In genomic region chr5:163869611-163870010, GRCh38 we compare ENCODE assay signal across 19 cellular contexts.
DNase-seq lines count a peak whose midpoint lies in the region; ATAC-seq, FAIRE-seq and TF ChIP-seq lines count a peak whose summit lies in the region.
"Had no signal": no experiment of that assay in that cellular context is flagged by ENCODE, and none has a peak within 500 bp of the region (broad histone marks: within the 10 kb centered on the region; RNA-seq: fewer than 3 reads in every experiment).

No MANE protein-coding gene starts in this region.

- dilution Hi-C loops in endothelial cell of umbilical vein (cut with MboI; ENCODE audit: extremely low pct_ligation_motif_present, low sequenced_read_pairs), result loop anchor here (10.0 to 25.0 kb wide), 2 partner anchors 107 to 165 kb away; no protein-coding TSS in a partner anchor

- POLR2A ChIA-PET in endothelial cell of umbilical vein (lab: Charles Lee), result no interaction called here

- intact Hi-C loops in endothelial cell of umbilical vein (cut with micrococcal nuclease), result no loop called here

- no peak overlapping the region for H2AK5ac ChIP-seq in neuronal stem cell (ENCODE audit: low read depth, low read length)

- ATAC-seq in HG03280 (IDR thresholded peaks at IDR 0.05; ENCODE audit: unreplicated experiment), result no peak
- ATAC-seq: CD8-positive, alpha-beta T cell; GM12878 had no signal

- H3K36me3 ChIP-seq in HAP-1 (replicated peaks) (no peaks in the 10 kb centered on the region), endothelial cell of umbilical vein (ENCODE audit: control insufficient read depth in 2 of 2, extremely low read depth in 1 of 2, insufficient read depth in 2 of 2, low read length in 2 of 2) (no peaks in the 10 kb centered on the region), neuronal stem cell (replicated peaks in 1 of 2; ENCODE audit: control insufficient read depth in 2 of 2, insufficient read depth in 2 of 2, low read length in 2 of 2) (no peaks in the 10 kb centered on the region), GM23248 (ENCODE audit: low read depth) (no peaks in the 10 kb centered on the region)
- H3K36me3 ChIP-seq: BLaER1 had no signal

- no peak overlapping the region for H2BK120ac ChIP-seq in neuronal stem cell (ENCODE audit: low read depth, low read length)

- no peak overlapping the region for H2AFZ ChIP-seq in endothelial cell of umbilical vein (ENCODE audit: low read depth, low read length)
- peak overlapping the region; percentile 71 for H2AFZ ChIP-seq in neuronal stem cell (ENCODE audit: low read length)
- H2AFZ ChIP-seq in GM23248, result no peak overlapping the region

- no peaks in the 10 kb centered on the region for H3F3A ChIP-seq in GM23248 (ENCODE audit: insufficient read depth)

- H2BK5ac ChIP-seq in neuronal stem cell (ENCODE audit: low read length), result no peak overlapping the region

- 100% methylated on average over 1 of the region's 6 CpGs; no CpG with 5 or more reads in 1 of the 2 donors for WGBS in neuronal stem cell (ENCODE audit: extremely low coverage in 2 of 2, insufficient read length in 2 of 2, insufficient replicate concordance in 1 of 2), 2 donors
- WGBS in GM23248 (ENCODE audit: low coverage in 1 of 2, low lambda C conversion rate in 2 of 2, missing lambda C conversion rate in 2 of 2), 2 experiments, result 56 to 62% methylated on average over 6 of the region's 6 CpGs

- H3K14ac ChIP-seq in neuronal stem cell (ENCODE audit: low read length), result no peak overlapping the region

- H4K20me1 ChIP-seq in endothelial cell of umbilical vein (replicated peaks; ENCODE audit: control insufficient read depth, extremely low read depth, insufficient read depth, low read length) (no peaks in the 10 kb centered on the region), GM23248 (ENCODE audit: insufficient read depth) (no peaks in the 10 kb centered on the region)
- H4K20me1 ChIP-seq: BLaER1 had no signal

- no peak for FAIRE-seq in endothelial cell of umbilical vein (lab: Jason Lieb, UNC)
- FAIRE-seq: GM12878, GM19239, H54 had no signal

- H3K4me2 ChIP-seq in endothelial cell of umbilical vein (ENCODE audit: insufficient read depth, low read length) (no peak overlapping the region), neuronal stem cell (ENCODE audit: insufficient read depth, low read length, poor library complexity, severe bottlenecking) (no peak overlapping the region), GM23248 (ENCODE audit: unreplicated experiment) (no peak overlapping the region)
- H3K4me2 ChIP-seq: BLaER1 had no signal

- H2BK15ac ChIP-seq in neuronal stem cell (ENCODE audit: low read length), result no peak overlapping the region

- H3K27me3 ChIP-seq in HAP-1 (ENCODE audit: low read depth) (no peaks in the 10 kb centered on the region), endothelial cell of umbilical vein (ENCODE audit: control insufficient read depth in 2 of 2, insufficient read depth in 2 of 2, low read length in 2 of 2) (no peaks in the 10 kb centered on the region), neuronal stem cell (ENCODE audit: control insufficient read depth in 3 of 3, insufficient read depth in 3 of 3, low read depth in 1 of 3, low read length in 3 of 3) (no peaks in the 10 kb centered on the region), GM23248 (replicated peaks; ENCODE audit: insufficient read depth) (0 out of 2 replicates have a peak, but pooled peaks cover 5% of the 10 kb centered on the region)
- H3K27me3 ChIP-seq: BLaER1 had no signal

- H2BK12ac ChIP-seq in neuronal stem cell (ENCODE audit: low read length), result no peak overlapping the region

- no peaks in the 10 kb centered on the region for H3K79me1 ChIP-seq in neuronal stem cell (ENCODE audit: low read depth, low read length)

- no peak overlapping the region for H3K4ac ChIP-seq in neuronal stem cell (ENCODE audit: low read length)

- H3K79me2 ChIP-seq in endothelial cell of umbilical vein (ENCODE audit: control insufficient read depth, insufficient read depth, low read length), result no peaks in the 10 kb centered on the region
- no peaks in the 10 kb centered on the region for H3K79me2 ChIP-seq in GM23248 (ENCODE audit: insufficient read depth)

- BruUV-seq in endothelial cell of umbilical vein (replicated peaks; lab: Mats Ljungman, UMichigan), result no TSS peak

- no peak for TF ChIP-seq POLR2A in endothelial cell of umbilical vein (IDR thresholded peaks at IDR 0.05; ENCODE audit: low read depth, low read length)

- H3K9me3 ChIP-seq in HAP-1 (no peaks in the 10 kb centered on the region), endothelial cell of umbilical vein (replicated peaks; ENCODE audit: control insufficient read depth, insufficient read depth, low read length) (no peaks in the 10 kb centered on the region), neuronal stem cell (replicated peaks in 1 of 2; ENCODE audit: control insufficient read depth in 2 of 2, insufficient read depth in 1 of 2, low read depth in 1 of 2, low read length in 2 of 2) (no peaks in the 10 kb centered on the region), GM23248 (ENCODE audit: low read depth) (no peaks in the 10 kb centered on the region)
- H3K9me3 ChIP-seq: BLaER1, Caco-2 had no signal

- H4K8ac ChIP-seq in neuronal stem cell (ENCODE audit: low read depth, low read length), result no peak overlapping the region

- H3K4me1 ChIP-seq in HAP-1 (peaks cover 23% of the 10 kb centered on the region), endothelial cell of umbilical vein (ENCODE audit: control insufficient read depth, extremely low read depth, insufficient read depth, low read length) (peaks cover 42% of the 10 kb centered on the region), neuronal stem cell (ENCODE audit: control insufficient read depth in 2 of 2, insufficient read depth in 1 of 2, low read depth in 1 of 2, low read length in 2 of 2) (peaks cover 2 to 8% of the 10 kb centered on the region in 2 donors), GM23248 (ENCODE audit: insufficient read depth) (no peaks in the 10 kb centered on the region)
- H3K4me1 ChIP-seq: Caco-2 had no signal

- CTCF ChIA-PET in endothelial cell of umbilical vein (lab: Charles Lee), result no interaction called here

- H3K9me1 ChIP-seq in endothelial cell of umbilical vein (replicated peaks; ENCODE audit: control insufficient read depth, extremely low read depth, insufficient read depth, low read length), result no peaks in the 10 kb centered on the region

- peak; percentile 41 to 92 for DNase-seq in HAP-1 (ENCODE audit: low spot score in 2 of 2)
- DNase-seq in endothelial cell of umbilical vein (ENCODE audit: low read depth, low spot score), result no peak
- no peak for DNase-seq in neuronal stem cell (ENCODE audit: low spot score)
- no peak for DNase-seq in GM23248
- no peak for DNase-seq in DMS153 (lab: John Stamatoyannopoulos, UW)
- DNase-seq: Caco-2; CD4-positive, CD25-positive, alpha-beta regulatory T cell; CD8-positive, alpha-beta T cell; DMS79; EL; GDM1; GOT3; HCEC 1CT had no signal

- in situ Hi-C loops in HAP-1 (cut with MboI; ENCODE audit: low sequenced_read_pairs) (no loop called here), GM23248 (cut with MboI) (no loop called here)

- no peak overlapping the region for H4K91ac ChIP-seq in neuronal stem cell (ENCODE audit: low read depth, low read length, poor library complexity)

- H3K27ac ChIP-seq in endothelial cell of umbilical vein (ENCODE audit: insufficient read depth, low read depth, low read length) (peak overlapping the region; percentile 16), neuronal stem cell (replicated peaks; ENCODE audit: low read length) (no peak overlapping the region), GM23248 (no peak overlapping the region)
- H3K27ac ChIP-seq: BLaER1, C4-2B had no signal

- H3K9ac ChIP-seq in endothelial cell of umbilical vein (replicated peaks; ENCODE audit: extremely low read depth, insufficient read depth, low read length) (no peak overlapping the region), neuronal stem cell (ENCODE audit: low read depth, low read length, poor library complexity) (no peak overlapping the region), GM23248 (no peak overlapping the region)
- H3K9ac ChIP-seq: BLaER1 had no signal

- H3K4me3 ChIP-seq in HAP-1 (no peak overlapping the region), endothelial cell of umbilical vein (replicated peaks in 1 of 3; ENCODE audit: insufficient read depth in 1 of 3, low read depth in 1 of 3, low read length in 3 of 3) (no peak overlapping the region), neuronal stem cell (ENCODE audit: low read length in 2 of 2) (no peak overlapping the region), GM23248 (no peak overlapping the region)
- H3K4me3 ChIP-seq: BLaER1, GM12878 had no signal

- TF ChIP-seq CTCF in endothelial cell of umbilical vein (IDR thresholded peaks at IDR 0.05; ENCODE audit: extremely low read depth in 1 of 2, insufficient read depth in 1 of 2, low read depth in 1 of 2, low read length in 2 of 2), result no peak

- H3K23ac ChIP-seq in neuronal stem cell (ENCODE audit: low read depth, low read length, poor library complexity), result no peak overlapping the region

- H3K18ac ChIP-seq in neuronal stem cell (ENCODE audit: low read length), result no peak overlapping the region

- H3K9me2 ChIP-seq in GM23248 (ENCODE audit: insufficient read depth), result no peaks in the 10 kb centered on the region

TF ChIP-seq in endothelial cell of umbilical vein, 7 proteins besides CTCF, POLR2A, EP300 and RAD21:
- TF ChIP-seq, protein P1, sequence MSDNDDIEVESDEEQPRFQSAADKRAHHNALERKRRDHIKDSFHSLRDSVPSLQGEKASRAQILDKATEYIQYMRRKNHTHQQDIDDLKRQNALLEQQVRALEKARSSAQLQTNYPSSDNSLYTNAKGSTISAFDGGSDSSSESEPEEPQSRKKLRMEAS (IDR thresholded peaks at IDR 0.05; ENCODE audit: insufficient read depth, insufficient read length), result no peak
- no peak for TF ChIP-seq EZH2 (IDR thresholded peaks at IDR 0.05; ENCODE audit: borderline replicate concordance, low read depth, low read length, severe bottlenecking)
TF ChIP-seq in endothelial cell of umbilical vein: peak in this region for 0.

Comparison
In these comparisons a context has a peak if more than half of its experiments do, and no peak if none do; other contexts are left out.
1. DNase-seq: peak in HAP-1 (2 of 2); none in endothelial cell of umbilical vein (single experiment), neuronal stem cell (single experiment), GM23248 (single experiment) and DMS153 (single experiment).